ENCODE assay signal across 23 cellular contexts in the genomic region with DNA sequence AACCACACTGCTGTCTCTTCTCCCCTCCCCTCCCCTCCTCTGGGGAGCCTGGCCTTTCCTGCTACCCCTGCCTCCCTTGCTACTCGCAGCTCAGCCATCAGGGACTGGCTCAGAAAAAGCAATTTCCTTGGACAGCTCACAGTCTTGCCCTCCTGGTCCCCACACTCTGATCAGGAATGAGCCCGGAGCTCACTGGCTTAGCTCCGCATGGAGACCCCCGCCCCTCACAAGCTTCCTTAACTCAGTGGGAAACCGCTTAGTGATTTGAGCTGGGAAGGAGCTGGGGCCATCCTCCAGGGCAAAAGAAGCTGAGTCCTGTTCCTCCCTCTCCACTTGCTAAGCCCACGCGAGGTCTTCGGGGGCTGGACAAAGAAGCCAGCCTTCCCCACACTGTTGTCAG.
"Had no signal": no experiment of that assay in that cellular context is flagged by ENCODE, and none has a peak within 500 bp of the region (broad histone marks: within the 10 kb centered on the region; RNA-seq: fewer than 3 reads in every experiment).

No MANE protein-coding gene starts in this region.

- ATAC-seq: activated CD8-positive, alpha-beta memory T cell treated with anti-CD3 and anti-CD28 coated beads, Interleukin-2, amount 10 ng/mL, durations not matched to agents 7 days and 5 days; activated CD8-positive, alpha-beta T cell treated with anti-CD3 and anti-CD28 coated beads for 36 hours; effector memory CD8-positive, alpha-beta T cell; left cardiac atrium; stimulated activated naive B cell treated with anti-CD40 and anti-IgM and Interleukin-4, amounts not matched to agents 10 μg/mL and 1 μg/mL and 100 μg/mL, for 72 hours; T-helper 17 cell had no signal

- H3K4me3 ChIP-seq: esophagus muscularis mucosa, hepatocyte, sigmoid colon, smooth muscle cell, thoracic aorta, upper lobe of left lung had no signal

- H3K27me3 ChIP-seq: esophagus muscularis mucosa, hepatocyte, sigmoid colon, upper lobe of left lung had no signal

- DNase-seq: activated CD4-positive, alpha-beta T cell treated with anti-CD3 and anti-CD28 coated beads for 48 hours; activated CD8-positive, alpha-beta memory T cell treated with anti-CD3 and anti-CD28 coated beads, Interleukin-2, amount 10 ng/mL, durations not matched to agents 7 days and 5 days; activated CD8-positive, alpha-beta T cell treated with anti-CD3 and anti-CD28 coated beads for 36 hours; activated effector memory CD4-positive, alpha-beta T cell treated with anti-CD3 and anti-CD28 coated beads, Interleukin-2, amount 50 U/mL, for 16 hours; activated naive CD4-positive, alpha-beta T cell treated with anti-CD3 and anti-CD28 coated beads, Interleukin-2, amount 10 ng/mL, durations not matched to agents 7 days and 5 days; activated T-cell treated with anti-CD3 and anti-CD28 coated beads for 4 hours; dermis blood vessel endothelial cell; effector memory CD8-positive, alpha-beta T cell; glutamatergic neuron; islet precursor cell; left cardiac atrium; sigmoid colon; stimulated activated CD4-positive, alpha-beta T cell treated with anti-CD3 and anti-CD28 coated beads, Interleukin-15, amount 100 ng/mL, for 24 hours; stimulated activated CD4-positive, alpha-beta T cell treated with anti-CD3 and anti-CD28 coated beads, Interleukin-2, amount 100 ng/mL, for 48 hours; stimulated activated CD8-positive, alpha-beta memory T cell treated with anti-CD3 and anti-CD28 coated beads, Interleukin-4, amount 100 ng/mL, for 48 hours; stimulated activated naive B cell treated with anti-CD40 and anti-IgM and Interleukin-4, amounts not matched to agents 10 μg/mL and 1 μg/mL and 100 μg/mL, for 72 hours; SW 1271; T-helper 17 cell; upper lobe of left lung had no signal

- H3K4me2 ChIP-seq: hepatocyte, smooth muscle cell had no signal

- H3K4me1 ChIP-seq: upper lobe of left lung had no signal

- H3K79me2 ChIP-seq: hepatocyte had no signal

- H3K9me3 ChIP-seq: esophagus muscularis mucosa, sigmoid colon, thoracic aorta, upper lobe of left lung had no signal

- H3K27ac ChIP-seq: esophagus muscularis mucosa, hepatocyte, sigmoid colon, thoracic aorta, upper lobe of left lung had no signal
